1 cellular context compared by ENCODE assay signal in genomic region chr17:44121997-44122824, GRCh38.
TF ChIP-seq lines count a peak whose summit lies in the region.

No MANE protein-coding gene starts in this region.

TF ChIP-seq in HCT116, 20 proteins besides CTCF, POLR2A, EP300 and RAD21 (continued from another document):
- no peak for TF ChIP-seq ZBTB33 (IDR thresholded peaks at IDR 0.05; ENCODE audit: extremely low read depth, insufficient replicate concordance, low read length)
- no peak for TF ChIP-seq ELF1 (IDR thresholded peaks at IDR 0.05; ENCODE audit: borderline replicate concordance, low read depth)
- no peak for TF ChIP-seq YY1 (IDR thresholded peaks at IDR 0.05; ENCODE audit: extremely low read depth, insufficient replicate concordance, low read depth, low read length)
